In the genomic region with DNA sequence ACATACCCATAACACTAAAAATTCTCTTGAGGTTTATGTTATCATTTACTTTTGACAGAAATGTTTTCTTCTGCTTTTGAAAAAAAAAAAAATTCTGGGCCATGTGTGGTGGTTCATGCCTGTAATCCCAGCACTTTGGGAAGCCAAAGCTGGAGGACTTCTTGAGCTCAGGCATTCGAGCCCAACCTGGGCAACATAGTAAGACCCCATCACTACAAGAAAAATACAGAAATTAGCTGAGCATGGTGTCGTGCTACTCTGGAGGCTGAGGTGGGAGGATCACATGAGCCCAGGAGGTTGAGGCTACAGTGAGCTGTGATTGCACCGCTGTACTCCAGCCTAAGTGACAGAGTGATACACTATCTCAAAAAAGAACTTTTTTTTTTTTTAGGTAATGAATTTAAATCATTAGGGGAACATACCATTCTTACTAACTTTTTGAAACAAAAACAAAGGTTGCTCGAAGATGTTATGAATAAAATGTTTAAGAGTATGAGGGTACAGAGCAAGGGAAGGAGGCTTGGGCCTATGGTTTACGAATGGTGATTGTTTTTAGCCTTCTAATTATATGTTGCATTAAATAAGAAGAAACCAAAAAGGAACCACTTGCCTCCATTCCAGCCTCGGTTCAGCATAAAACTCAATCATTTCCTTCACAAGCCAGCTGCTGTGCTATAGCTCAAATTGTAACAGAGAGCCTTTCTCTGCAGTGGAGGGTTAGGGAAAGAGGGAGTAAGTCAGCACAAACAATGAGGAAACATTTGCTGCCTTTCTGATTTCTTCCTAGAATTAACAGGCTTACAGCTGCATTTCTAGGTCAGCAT, we compare ENCODE assay signal across 10 cellular contexts.
A peak's percentile ranks its signal among the peaks of the same experiment; 100 is the strongest.
DNase-seq lines count a peak whose midpoint lies in the region; ATAC-seq, FAIRE-seq and TF ChIP-seq lines count a peak whose summit lies in the region.
"Had no signal": no experiment of that assay in that cellular context is flagged by ENCODE, and none has a peak within 500 bp of the region (broad histone marks: within the 10 kb centered on the region; RNA-seq: fewer than 3 reads in every experiment).

No MANE protein-coding gene starts in this region.

- H3T11ph ChIP-seq in H9 (ENCODE audit: low read length): no peak overlapping the region

- H3K23me2 ChIP-seq in H9 (ENCODE audit: insufficient read length, low read depth, low read length, poor library complexity, severe bottlenecking): no peaks in the 10 kb centered on the region

- no peak overlapping the region for H3K56ac ChIP-seq in H9 (ENCODE audit: insufficient read length, low read depth, low read length)

- no peaks in the 10 kb centered on the region for H4K20me1 ChIP-seq in H9 (ENCODE audit: control insufficient read depth, insufficient read depth, insufficient read length)

- no peak overlapping the region for H4K8ac ChIP-seq in H9 (replicated peaks; ENCODE audit: insufficient read length, low read depth, low read length)

- no peak overlapping the region for H2BK15ac ChIP-seq in H9 (ENCODE audit: low read depth, low read length)

- H2AK5ac ChIP-seq in H9 (ENCODE audit: insufficient read length, low read length): no peak overlapping the region

- H3K4me3 Mint-ChIP-seq in H9 (no peak overlapping the region), brain (peak overlapping the region; percentile 70 to 89 (median 79))

- peak overlapping the region; percentile 5 to 27 for H3K4me3 ChIP-seq in kidney (ENCODE audit: low read length in 2 of 2)
- H3K4me3 ChIP-seq in skeletal muscle cell (ENCODE audit: low read depth, low read length): peak overlapping the region; percentile 34

- DNase-seq in H9 (no peak), kidney (no peak), skeletal muscle cell (ENCODE audit: low read depth) (peak; percentile 26), HEK293T (ENCODE audit: extremely low spot score) (no peak), OCI-M2 (lab: John Stamatoyannopoulos, UW; ENCODE audit: unreplicated experiment) (no peak), HuH-7 (ENCODE audit: low spot score) (no peak)
- DNase-seq: effector CD4-positive, alpha-beta T cell had no signal

- no peak overlapping the region for H2BK12ac ChIP-seq in H9 (ENCODE audit: insufficient read length, low read depth, low read length)

- no peak overlapping the region for H4K91ac ChIP-seq in H9 (ENCODE audit: insufficient read length, low read depth, low read length)

- TF ChIP-seq CTCF in H9 (conservative IDR thresholded peaks at IDR 0.05) (no peak), brain (conservative IDR thresholded peaks at IDR 0.05) (no peak), kidney (IDR thresholded peaks at IDR 0.05; ENCODE audit: borderline replicate concordance, extremely low read depth, insufficient read depth) (no peak)

- no peak overlapping the region for H3K4me2 ChIP-seq in H9 (ENCODE audit: insufficient read depth, insufficient read length, low read length)

- no peak overlapping the region for H3K9ac ChIP-seq in H9 (ENCODE audit: extremely low read depth, insufficient read length, low read length)
- peak overlapping the region; percentile 4 to 68 for H3K9ac ChIP-seq in kidney (ENCODE audit: low read length in 2 of 2)

- H2AFZ ChIP-seq in H9 (ENCODE audit: low read length): no peak overlapping the region

- POLR2A ChIA-PET in HEK293T (lab: Yijun Ruan, JAX): no interaction called here

- WGBS in H9 (ENCODE audit: extremely low coverage, insufficient read length, low lambda C conversion rate): no CpG with 5 or more reads among the region's 6 CpGs

- no peak overlapping the region for H3K23ac ChIP-seq in H9 (ENCODE audit: insufficient read length, low read depth, low read length)

- H3K9me3 ChIP-seq in H9 (ENCODE audit: control insufficient read depth, low read depth, low read length): no peaks in the 10 kb centered on the region
- H3K9me3 ChIP-seq in kidney (ENCODE audit: control insufficient read depth in 1 of 2, low read length in 2 of 2): no peaks in the 10 kb centered on the region

- no peak overlapping the region for H3K4ac ChIP-seq in H9 (ENCODE audit: low read depth, low read length)

- no peaks in the 10 kb centered on the region for H3K79me1 ChIP-seq in H9 (ENCODE audit: insufficient read depth, low read depth, low read length, poor library complexity, severe bottlenecking)

- no peak overlapping the region for H3K18ac ChIP-seq in H9 (ENCODE audit: insufficient read length, low read depth, low read length)

- no peak overlapping the region for H3K27ac ChIP-seq in H9 (ENCODE audit: insufficient read length, low read depth, low read length)
- peak overlapping the region; percentile 71 to 90 for H3K27ac ChIP-seq in kidney (ENCODE audit: low read depth in 2 of 2, low read length in 2 of 2)

- no peak overlapping the region for H2BK120ac ChIP-seq in H9 (ENCODE audit: low read depth, low read length, poor library complexity, severe bottlenecking)

- no peaks in the 10 kb centered on the region for H3K27me3 ChIP-seq in H9 (ENCODE audit: insufficient read depth, low read length)

- H2BK20ac ChIP-seq in H9 (ENCODE audit: low read depth, low read length, poor library complexity, severe bottlenecking): no peak overlapping the region

- no peaks in the 10 kb centered on the region for H3K9me3 Mint-ChIP-seq in H9
- no peaks in the 10 kb centered on the region for H3K9me3 Mint-ChIP-seq in brain

- FAIRE-seq in kidney (lab: Jason Lieb, UNC): no peak
- FAIRE-seq: TTC549 had no signal

- intact Hi-C loops in kidney (cut with DNase I): no loop called here

- no peak overlapping the region for H2BK5ac ChIP-seq in H9 (ENCODE audit: insufficient read length, low read length)

- no peaks in the 10 kb centered on the region for H3K36me3 ChIP-seq in kidney (ENCODE audit: control insufficient read depth in 1 of 2, insufficient read depth in 2 of 2, low read length in 2 of 2)

- H3K4me1 ChIP-seq in H9 (ENCODE audit: insufficient read depth, low read length) (peaks cover 7% of the 10 kb centered on the region; the same call in 1 of the 2 replicates), kidney (ENCODE audit: control insufficient read depth in 1 of 2, insufficient read depth in 1 of 2, low read depth in 1 of 2, low read length in 2 of 2) (peaks cover 25 to 33% of the 10 kb centered on the region in 2 donors)

- no peak overlapping the region for H4K5ac ChIP-seq in H9 (ENCODE audit: insufficient read length, low read depth, low read length)

- H3K4me1 Mint-ChIP-seq in H9 (peaks cover 29 to 33% of the 10 kb centered on the region in 2 experiments), brain (peaks cover 57% of the 10 kb centered on the region)

- no peaks in the 10 kb centered on the region for H3K79me2 ChIP-seq in H9 (ENCODE audit: insufficient read depth, low read length)

- H3K14ac ChIP-seq in H9 (ENCODE audit: insufficient read depth, low read length): no peak overlapping the region

- no peak for ATAC-seq in GM18858 (IDR thresholded peaks at IDR 0.05; ENCODE audit: unreplicated experiment)

- H3K27ac Mint-ChIP-seq in H9 (peak overlapping the region in 2 of 3 experiments; percentile 77 to 90; a peak in 5 of 7 replicates), brain (peak overlapping the region; percentile 72 to 99 (median 92))

- CTCF ChIA-PET in HEK293T (lab: Yijun Ruan, JAX): interaction anchor here (1.1 kb wide), 1 partner anchor 22 kb away, joined by 3 read pairs; no protein-coding TSS in a partner anchor

- H3K36me3 Mint-ChIP-seq in H9 (ENCODE audit: insufficient read depth in 1 of 3, low read depth in 3 of 3) (no peaks in the 10 kb centered on the region; a peak in 1 of 7 replicates), brain (no peaks in the 10 kb centered on the region)

- H3K27me3 Mint-ChIP-seq in H9 (ENCODE audit: low read depth) (no peaks in the 10 kb centered on the region), brain (no peaks in the 10 kb centered on the region)

TF ChIP-seq in HEK293T, 16 proteins besides CTCF, POLR2A, EP300 and RAD21:
- TF ChIP-seq FOXM1 (IDR thresholded peaks at IDR 0.05; ENCODE audit: borderline replicate concordance): no peak
- TF ChIP-seq BHLHE40 (IDR thresholded peaks at IDR 0.05; ENCODE audit: borderline replicate concordance): no peak
- TF ChIP-seq FOXK2 (IDR thresholded peaks at IDR 0.05): no peak
- TF ChIP-seq NFRKB (IDR thresholded peaks at IDR 0.05): no peak
- TF ChIP-seq FOXA1 (IDR thresholded peaks at IDR 0.05): no peak
- no peak for TF ChIP-seq CTBP1 (IDR thresholded peaks at IDR 0.05; ENCODE audit: borderline replicate concordance)
- no peak for TF ChIP-seq LEF1 (IDR thresholded peaks at IDR 0.05; ENCODE audit: borderline replicate concordance)
- no peak for TF ChIP-seq SUZ12 (IDR thresholded peaks at IDR 0.05)
- TF ChIP-seq SP1 (IDR thresholded peaks at IDR 0.05): no peak
- TF ChIP-seq, protein P1, sequence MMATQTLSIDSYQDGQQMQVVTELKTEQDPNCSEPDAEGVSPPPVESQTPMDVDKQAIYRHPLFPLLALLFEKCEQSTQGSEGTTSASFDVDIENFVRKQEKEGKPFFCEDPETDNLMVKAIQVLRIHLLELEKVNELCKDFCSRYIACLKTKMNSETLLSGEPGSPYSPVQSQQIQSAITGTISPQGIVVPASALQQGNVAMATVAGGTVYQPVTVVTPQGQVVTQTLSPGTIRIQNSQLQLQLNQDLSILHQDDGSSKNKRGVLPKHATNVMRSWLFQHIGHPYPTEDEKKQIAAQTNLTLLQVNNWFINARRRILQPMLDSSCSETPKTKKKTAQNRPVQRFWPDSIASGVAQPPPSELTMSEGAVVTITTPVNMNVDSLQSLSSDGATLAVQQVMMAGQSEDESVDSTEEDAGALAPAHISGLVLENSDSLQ (IDR thresholded peaks at IDR 0.05): no peak
- TF ChIP-seq ELF4 (IDR thresholded peaks at IDR 0.05): no peak
- TF ChIP-seq L3MBTL2 (conservative IDR thresholded peaks at IDR 0.05): no peak
- TF ChIP-seq ZNF384 (IDR thresholded peaks at IDR 0.05): no peak

Comparison
In these comparisons a context has a peak if more than half of its experiments do, and no peak if none do; other contexts are left out.
1. H3K4me3 Mint-ChIP-seq: peak in brain (5 of 5); none in H9 (0 of 2).